In genomic region chr1:29774355-29774754, GRCh38 we compare ENCODE assay signal across 25 cellular contexts.
"Had no signal": no experiment of that assay in that cellular context is flagged by ENCODE, and none has a peak within 500 bp of the region (broad histone marks: within the 10 kb centered on the region; RNA-seq: fewer than 3 reads in every experiment).

No MANE protein-coding gene starts in this region.

- H3K9me3 ChIP-seq: colonic mucosa, gastrocnemius medialis had no signal

- ATAC-seq: effector memory CD8-positive, alpha-beta T cell; esophagus mucosa; foreskin keratinocyte; gastrocnemius medialis; gastroesophageal sphincter; heart left ventricle; heart right ventricle had no signal

- DNase-seq: colonic mucosa; cortex of kidney; dermis blood vessel endothelial cell; dorsolateral prefrontal cortex; effector CD4-positive, alpha-beta T cell; effector CD8-positive, alpha-beta T cell; effector memory CD4-positive, alpha-beta T cell; effector memory CD8-positive, alpha-beta T cell; endodermal cell; erythroblast; esophagus squamous epithelium; foreskin fibroblast; foreskin keratinocyte; foreskin melanocyte; gastrocnemius medialis; glutamatergic neuron; head of caudate nucleus; heart left ventricle; heart right ventricle had no signal

- H3K27me3 ChIP-seq: colonic mucosa had no signal

- H3K36me3 ChIP-seq: colonic mucosa, esophagus muscularis mucosa, esophagus squamous epithelium, gastrocnemius medialis, gastroesophageal sphincter, heart left ventricle, heart right ventricle had no signal

- H3K27ac ChIP-seq: colonic mucosa, coronary artery, dorsolateral prefrontal cortex, epithelial cell of prostate, esophagus muscularis mucosa, esophagus squamous epithelium, foreskin keratinocyte, gastrocnemius medialis, gastroesophageal sphincter, heart left ventricle, heart right ventricle had no signal

- H3K4me1 ChIP-seq: colonic mucosa, esophagus muscularis mucosa, esophagus squamous epithelium, foreskin keratinocyte, gastrocnemius medialis, gastroesophageal sphincter, heart left ventricle, heart right ventricle had no signal

- FAIRE-seq: endothelial cell of umbilical vein had no signal

- H3K4me3 ChIP-seq: colonic mucosa, coronary artery, dorsolateral prefrontal cortex, esophagus muscularis mucosa, esophagus squamous epithelium, gastrocnemius medialis, gastroesophageal sphincter, heart left ventricle, heart right ventricle had no signal
